Comparison of ENCODE assay signal across 22 cellular contexts in the genomic region with DNA sequence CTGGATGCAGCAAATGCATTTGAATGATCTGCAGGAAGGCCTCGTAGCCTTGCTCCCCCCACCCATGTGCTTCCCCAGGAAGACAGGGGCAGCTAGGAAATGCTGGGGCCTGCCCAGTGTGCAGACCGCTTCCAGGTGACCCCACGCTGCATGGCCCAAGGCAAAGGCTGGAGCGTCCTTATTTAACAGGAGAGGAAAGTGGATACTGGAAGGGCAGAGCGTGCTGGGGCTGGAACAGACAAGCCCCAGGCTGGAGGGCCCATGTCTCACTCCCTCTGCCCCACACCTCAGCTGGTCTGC. TPM values are rescaled to one million over a fixed set of nuclear protein-coding genes. Genes with fewer than 3 reads are reported as not detected.
"Had no signal": no experiment of that assay in that cellular context is flagged by ENCODE, and none has a peak within 500 bp of the region (broad histone marks: within the 10 kb centered on the region; RNA-seq: fewer than 3 reads in every experiment).

No MANE protein-coding gene starts in this region.

- H3K27me3 ChIP-seq: pancreas, right lobe of liver, thyroid gland had no signal

- H3K4me3 Mint-ChIP-seq: activated CD4-positive, alpha-beta memory T cell treated with anti-CD3 and anti-CD28 coated beads, Interleukin-2, amount 10 ng/mL, durations not matched to agents 7 days and 5 days; activated CD4-positive, alpha-beta T cell treated with anti-CD3 and anti-CD28 coated beads, Interleukin-2, amount 10 ng/mL, durations not matched to agents 24 days and 14 days; activated naive CD4-positive, alpha-beta T cell treated with anti-CD3 and anti-CD28 coated beads, Interleukin-2, amount 50 U/mL, for 24 hours; brain; natural killer cell treated with Interleukin-12 subunit alpha and Interleukin-12 subunit beta and Interleukin-15 and Interleukin-18, amount 100 ng/mL, for 72 hours had no signal

- H3K27me3 Mint-ChIP-seq: activated naive CD4-positive, alpha-beta T cell treated with anti-CD3 and anti-CD28 coated beads, Interleukin-2, amount 50 U/mL, for 24 hours had no signal

- H3K27ac Mint-ChIP-seq: activated CD4-positive, alpha-beta memory T cell treated with anti-CD3 and anti-CD28 coated beads, Interleukin-2, amount 10 ng/mL, durations not matched to agents 7 days and 5 days; activated CD4-positive, alpha-beta T cell treated with anti-CD3 and anti-CD28 coated beads, Interleukin-2, amount 10 ng/mL, durations not matched to agents 24 days and 14 days; activated naive CD4-positive, alpha-beta T cell treated with anti-CD3 and anti-CD28 coated beads, Interleukin-2, amount 50 U/mL, for 24 hours; natural killer cell treated with Interleukin-12 subunit alpha and Interleukin-12 subunit beta and Interleukin-15 and Interleukin-18, amount 100 ng/mL, for 72 hours had no signal

- H3K4me3 ChIP-seq: coronary artery, heart right ventricle, lower lobe of right lung, pancreas, right lobe of liver, SK-N-MC, spleen, thyroid gland had no signal

- H3K36me3 ChIP-seq: heart right ventricle, lower lobe of right lung, neutrophil, pancreas, right lobe of liver, spleen, thyroid gland had no signal

- DNase-seq: activated CD4-positive, alpha-beta memory T cell treated with anti-CD3 and anti-CD28 coated beads, Interleukin-2, amount 10 ng/mL, durations not matched to agents 7 days and 5 days; activated CD4-positive, alpha-beta T cell treated with anti-CD3 and anti-CD28 coated beads, Interleukin-2, amount 10 ng/mL, durations not matched to agents 24 days and 14 days; activated effector memory CD4-positive, alpha-beta T cell treated with anti-CD3 and anti-CD28 coated beads, Interleukin-2, amount 50 U/mL, for 16 hours; activated T-cell treated with anti-CD3 and anti-CD28 coated beads for 4 hours; heart right ventricle; islet precursor cell; lower lobe of right lung; pancreas; right lobe of liver; spleen; stimulated activated CD4-positive, alpha-beta T cell treated with anti-CD3 and anti-CD28 coated beads, Interleukin-4, amount 100 ng/mL, for 1 hour; stimulated activated naive CD4-positive, alpha-beta T cell treated with Interleukin-2 at 50 U/mL for 16 hours; thyroid gland had no signal

- H3K27ac ChIP-seq: coronary artery, heart right ventricle, lower lobe of right lung, neutrophil, pancreas, right lobe of liver, SK-N-MC, spleen, thyroid gland, VCaP had no signal

- H3K9me3 Mint-ChIP-seq: activated CD4-positive, alpha-beta T cell treated with anti-CD3 and anti-CD28 coated beads, Interleukin-2, amount 10 ng/mL, durations not matched to agents 24 days and 14 days; activated naive CD4-positive, alpha-beta T cell treated with anti-CD3 and anti-CD28 coated beads, Interleukin-2, amount 50 U/mL, for 24 hours; brain; natural killer cell treated with Interleukin-12 subunit alpha and Interleukin-12 subunit beta and Interleukin-15 and Interleukin-18, amount 100 ng/mL, for 72 hours had no signal

- FAIRE-seq: pancreas had no signal

- H3K9me3 ChIP-seq: heart right ventricle, lower lobe of right lung, neutrophil, pancreas, right lobe of liver, spleen, thyroid gland had no signal

- ATAC-seq: activated CD4-positive, CD25-positive, alpha-beta regulatory T cell treated with anti-CD3 and anti-CD28 coated beads, Interleukin-2, amount 50 U/mL, for 24 hours; heart right ventricle; lower lobe of right lung; natural killer cell treated with Interleukin-12 subunit alpha and Interleukin-12 subunit beta and Interleukin-15 and Interleukin-18, amount 100 ng/mL, for 72 hours; pancreas; right lobe of liver had no signal

- H3K36me3 Mint-ChIP-seq: activated naive CD4-positive, alpha-beta T cell treated with anti-CD3 and anti-CD28 coated beads, Interleukin-2, amount 50 U/mL, for 24 hours; brain; natural killer cell treated with Interleukin-12 subunit alpha and Interleukin-12 subunit beta and Interleukin-15 and Interleukin-18, amount 100 ng/mL, for 72 hours had no signal

- H3K4me1 ChIP-seq: pancreas, right lobe of liver, thyroid gland had no signal

RNA-seq across cellular contexts. Expression of gene NPTX1, which starts 26.1 kb away (rescaled TPM):
- total RNA-seq: heart right ventricle, subcutaneous adipose tissue had no signal
